31 cellular contexts compared by ENCODE assay signal in the genomic region with DNA sequence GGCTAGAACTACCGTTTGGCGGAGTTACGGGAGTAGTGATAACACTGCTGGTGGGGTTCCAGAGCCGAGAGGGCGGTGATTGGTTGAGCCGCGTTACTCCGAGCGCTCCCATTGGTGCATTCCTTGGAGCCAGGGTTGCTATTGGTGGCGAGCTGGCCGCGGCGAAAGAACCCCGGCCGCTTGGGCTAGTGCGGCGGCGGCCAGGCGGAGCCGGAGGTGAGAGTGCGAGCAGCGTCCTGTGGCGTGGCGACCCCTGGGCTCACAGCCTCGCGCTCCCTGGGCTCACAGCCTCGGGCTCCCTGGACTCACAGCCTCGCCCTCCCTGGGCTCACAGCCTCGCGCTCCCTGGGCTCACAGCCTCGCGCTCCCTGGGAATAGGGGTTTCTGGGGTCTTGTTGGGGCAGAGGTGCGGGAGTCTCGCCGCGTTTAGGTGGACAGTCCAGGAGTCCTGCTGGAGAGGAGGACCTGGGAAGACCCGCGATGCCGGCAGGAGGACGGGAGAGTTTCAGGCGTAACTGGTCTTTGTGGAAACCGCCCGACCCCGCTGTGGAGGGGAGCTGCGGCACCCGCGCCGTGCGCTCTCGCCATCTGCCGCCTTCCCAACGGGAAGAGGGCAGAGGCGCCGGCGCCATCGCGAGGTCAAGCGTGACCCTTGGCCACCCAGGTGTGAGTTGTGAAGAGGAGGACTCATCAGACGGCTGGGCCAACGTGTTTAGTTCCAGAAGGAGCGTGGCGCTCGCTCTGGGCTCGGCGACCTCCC. TPM values are rescaled to one million over a fixed set of nuclear protein-coding genes. Genes with fewer than 3 reads are reported as not detected.
DNase-seq lines count a peak whose midpoint lies in the region; ATAC-seq and TF ChIP-seq lines count a peak whose summit lies in the region.
"Had no signal": no experiment of that assay in that cellular context is flagged by ENCODE, and none has a peak within 500 bp of the region (broad histone marks: within the 10 kb centered on the region; RNA-seq: fewer than 3 reads in every experiment).

No MANE protein-coding gene starts in this region.

- H3K4me1 ChIP-seq in cardiac muscle cell (ENCODE audit: low read depth) (peaks cover 5% of the 10 kb centered on the region), right atrium auricular region (peaks cover 0 to 8% of the 10 kb centered on the region in 2 donors), ectodermal cell (ENCODE audit: control insufficient read depth, insufficient read depth, low read length) (peaks cover 11% of the 10 kb centered on the region), testis (no peaks in the 10 kb centered on the region)
- H3K4me1 ChIP-seq: A549, BE2C, SJCRH30 had no signal

- in situ Hi-C loops in KBM-7 (cut with MboI; ENCODE audit: low pct_unique_long_range_greater_than_20kb, low sequenced_read_pairs), result no loop called here

- TF ChIP-seq POLR2A in testis (IDR thresholded peaks at IDR 0.05), result no peak

- DNase-seq in cardiac muscle cell (ENCODE audit: low read depth in 1 of 2, low spot score in 1 of 2) (no peak), right atrium auricular region (ENCODE audit: low spot score) (no peak), testis (peak; percentile 76), glomerular visceral epithelial cell (ENCODE audit: extremely low spot score) (no peak), KBM-7 (no peak)
- DNase-seq: activated CD4-positive, alpha-beta T cell treated with anti-CD3 and anti-CD28 coated beads, Interleukin-2, amount 50 U/mL, for 4 hours; activated CD8-positive, alpha-beta memory T cell treated with anti-CD3 and anti-CD28 coated beads, Interleukin-2, amount 50 U/mL, for 48 hours; activated effector memory CD4-positive, alpha-beta T cell treated with Interleukin-2 at 50 U/mL for 16 hours; adrenal gland; BE2C; central memory CD4-positive, alpha-beta T cell; COR-L47; DMS79 treated with DMSO at 0.1 percent for 48 hours; esophagus squamous epithelium; kidney; mammary epithelial cell; MV-4-11; NCI-H187 treated with DMSO at 0.1 percent for 48 hours; NCI-H2227 treated with DMSO at 0.1 percent for 48 hours; NCI-H82; PC-9; SJCRH30; substantia nigra; uterus had no signal

- ATAC-seq in GM18511 (IDR thresholded peaks at IDR 0.05; ENCODE audit: unreplicated experiment), result no peak
- ATAC-seq: A549, right cardiac atrium had no signal

- TF ChIP-seq CTCF in cardiac muscle cell (IDR thresholded peaks at IDR 0.05; ENCODE audit: low read depth, low read length) (no peak), right atrium auricular region (IDR thresholded peaks at IDR 0.05) (no peak), testis (IDR thresholded peaks at IDR 0.05) (no peak)

- H3K36me3 ChIP-seq in cardiac muscle cell (no peaks in the 10 kb centered on the region), right atrium auricular region (no peaks in the 10 kb centered on the region), ectodermal cell (ENCODE audit: control insufficient read depth, insufficient read depth, low read length) (no peaks in the 10 kb centered on the region), testis (ENCODE audit: low read depth, missing control alignments) (no peaks in the 10 kb centered on the region)
- H3K36me3 ChIP-seq: adrenal gland, BE2C, esophagus squamous epithelium, SJCRH30, uterus had no signal

- H3K27ac ChIP-seq in cardiac muscle cell, result no peak overlapping the region
- no peak overlapping the region for H3K27ac ChIP-seq in right atrium auricular region
- no peak overlapping the region for H3K27ac ChIP-seq in ectodermal cell (ENCODE audit: insufficient read depth, low read depth, low read length, poor library complexity, severe bottlenecking)
- H3K27ac ChIP-seq in testis, result no peak overlapping the region
- H3K27ac ChIP-seq: A549, adrenal gland, esophagus squamous epithelium, KMS-11, PC-9, SJCRH30, uterus had no signal

- H3K4me3 ChIP-seq in cardiac muscle cell (peak overlapping the region; percentile 6), right atrium auricular region (no peak overlapping the region), ectodermal cell (ENCODE audit: insufficient read depth, low read depth, low read length) (peak overlapping the region; percentile 18), iPS-18c (ENCODE audit: insufficient read depth, low read depth, low read length) (peak overlapping the region; percentile 42), testis (peak overlapping the region; percentile 38 to 47)
- H3K4me3 ChIP-seq: A549, adrenal gland, esophagus squamous epithelium, PC-9, SJCRH30, uterus had no signal

- WGBS in ectodermal cell, 2 experiments, result 4 to 5% methylated on average over 65 of the region's 65 CpGs
- WGBS in testis, 2 donors, result 3 to 6% methylated on average over 28 to 65 of the region's 65 CpGs

- H3K9me3 ChIP-seq in cardiac muscle cell (ENCODE audit: low read depth) (no peaks in the 10 kb centered on the region), right atrium auricular region (no peaks in the 10 kb centered on the region), ectodermal cell (ENCODE audit: control insufficient read depth, low read length) (peaks cover 2% of the 10 kb centered on the region), iPS-18c (ENCODE audit: control insufficient read depth, insufficient read depth, low read length) (no peaks in the 10 kb centered on the region), testis (no peaks in the 10 kb centered on the region)
- H3K9me3 ChIP-seq: A549, adrenal gland, BE2C, esophagus squamous epithelium, SJCRH30, uterus had no signal

- H3K27me3 ChIP-seq in cardiac muscle cell (peaks cover 100% of the 10 kb centered on the region), right atrium auricular region (peaks cover 27 to 55% of the 10 kb centered on the region in 2 donors), ectodermal cell (ENCODE audit: control insufficient read depth, insufficient read depth, low read length, poor library complexity, severe bottlenecking) (peaks cover 100% of the 10 kb centered on the region), testis (no peaks in the 10 kb centered on the region)

- intact Hi-C loops in testis (cut with DNase I; ENCODE audit: low total_unique reads), result no loop called here

RNA-seq across cellular contexts. Expression of a gene that starts 12.2 kb away (rescaled TPM):
- total RNA-seq in cardiac muscle cell (not detected in 2 replicates), right atrium auricular region (not detected), testis (1 to 10 TPM in 1 of 2 donors, under 1 TPM in 1; 0.68 to 1.0 TPM)
- polyA plus RNA-seq in cardiac muscle cell (not detected in 2 replicates), testis (ENCODE audit: insufficient read depth, low read depth, low replicate concordance) (0.16 TPM)
- not detected for polyA plus RNA-seq in ectodermal cell (2013, experiment 1 of 4)
- polyA plus RNA-seq in ectodermal cell (2013, experiment 2 of 4), result not detected
- polyA plus RNA-seq in ectodermal cell (2013, experiment 3 of 4), result 0.59 TPM
- 0.41 TPM for polyA plus RNA-seq in ectodermal cell (2013, experiment 4 of 4)
- total RNA-seq: adrenal gland, kidney, mammary epithelial cell, osteoblast, PC-9, right cardiac atrium, SJCRH30, uterus had no signal
- polyA plus RNA-seq: adrenal gland, mammary epithelial cell, right cardiac atrium had no signal

RNA-seq across cellular contexts. Expression of a gene that starts 50.4 kb away (rescaled TPM):
- total RNA-seq in cardiac muscle cell (38.7 and 39.7 TPM in 2 replicates), right atrium auricular region (10 to 100 TPM; 17.6 to 23.1 TPM), testis (10 to 100 TPM; 22.6 to 26.3 TPM)
- polyA plus RNA-seq in cardiac muscle cell (68.1 and 80.0 TPM in 2 replicates), testis (ENCODE audit: insufficient read depth, low read depth, low replicate concordance) (27.8 TPM)
- polyA plus RNA-seq in ectodermal cell (2013, experiment 1 of 4), result 75.7 TPM
- 80.6 TPM for polyA plus RNA-seq in ectodermal cell (2013, experiment 2 of 4)
- 64.1 TPM for polyA plus RNA-seq in ectodermal cell (2013, experiment 3 of 4)
- polyA plus RNA-seq in ectodermal cell (2013, experiment 4 of 4), result 70.0 TPM

Comparison
In these comparisons a context has a peak if more than half of its experiments do, and no peak if none do; other contexts are left out.
1. H3K4me3 ChIP-seq: peak in cardiac muscle cell (single experiment), ectodermal cell (single experiment), iPS-18c (single experiment) and testis (2 of 2); none in right atrium auricular region (0 of 2).